ENCODE assay signal across 23 cellular contexts in genomic region chr18:56001576-56001975, GRCh38.
DNase-seq lines count a peak whose midpoint lies in the region; ATAC-seq and TF ChIP-seq lines count a peak whose summit lies in the region.
"Had no signal": no experiment of that assay in that cellular context is flagged by ENCODE, and none has a peak within 500 bp of the region (broad histone marks: within the 10 kb centered on the region; RNA-seq: fewer than 3 reads in every experiment).

No MANE protein-coding gene starts in this region.

- H3K9me3 Mint-ChIP-seq in WTC11 (no peaks in the 10 kb centered on the region), type B pancreatic cell (no peaks in the 10 kb centered on the region)
- H3K9me3 Mint-ChIP-seq: activated CD4-positive, alpha-beta T cell treated with anti-CD3 and anti-CD28 coated beads, Interleukin-2, amount 10 ng/mL, durations not matched to agents 7 days and 5 days; activated naive CD8-positive, alpha-beta T cell treated with anti-CD3 and anti-CD28 coated beads, Interleukin-2, amount 10 ng/mL, durations not matched to agents 7 days and 5 days had no signal

- H3K36me3 ChIP-seq in tibial nerve (no peaks in the 10 kb centered on the region), heart right ventricle (no peaks in the 10 kb centered on the region)
- H3K36me3 ChIP-seq: left ventricle myocardium inferior, right lobe of liver had no signal

- no peak for TF ChIP-seq EP300 in tibial nerve (IDR thresholded peaks at IDR 0.05)

- H3K4me1 ChIP-seq in foreskin keratinocyte = peaks cover 8% of the 10 kb centered on the region
- peaks cover 0 to 17% (median 4%) of the 10 kb centered on the region in 4 donors for H3K4me1 ChIP-seq in tibial nerve
- H3K4me1 ChIP-seq in heart right ventricle = peaks cover 0 to 40% (median 18%) of the 10 kb centered on the region in 9 donors
- H3K4me1 ChIP-seq: parathyroid adenoma, right lobe of liver had no signal

- ATAC-seq in WTC11 (peak; percentile 15), foreskin keratinocyte (peak; percentile 12), heart right ventricle (no peak)
- ATAC-seq: natural killer cell treated with Interleukin-12 subunit alpha and Interleukin-12 subunit beta and Interleukin-15 and Interleukin-18, amount 100 ng/mL, for 72 hours; right lobe of liver; T-cell had no signal

- no peaks in the 10 kb centered on the region for H3K36me3 Mint-ChIP-seq in WTC11
- no peaks in the 10 kb centered on the region for H3K36me3 Mint-ChIP-seq in type B pancreatic cell
- H3K36me3 Mint-ChIP-seq: activated naive CD8-positive, alpha-beta T cell treated with anti-CD3 and anti-CD28 coated beads, Interleukin-2, amount 10 ng/mL, durations not matched to agents 7 days and 5 days; CD4-positive, CD25-positive, alpha-beta regulatory T cell; natural killer cell treated with Interleukin-12 subunit alpha and Interleukin-12 subunit beta and Interleukin-15 and Interleukin-18, amount 100 ng/mL, for 72 hours; T-cell had no signal

- H3K9me3 ChIP-seq in tibial nerve = no peaks in the 10 kb centered on the region
- H3K9me3 ChIP-seq in heart right ventricle = no peaks in the 10 kb centered on the region
- H3K9me3 ChIP-seq: left ventricle myocardium inferior, right lobe of liver had no signal

- H3K4me3 Mint-ChIP-seq in WTC11 (no peak overlapping the region), type B pancreatic cell (no peak overlapping the region)
- H3K4me3 Mint-ChIP-seq: activated CD4-positive, alpha-beta T cell treated with anti-CD3 and anti-CD28 coated beads, Interleukin-2, amount 10 ng/mL, durations not matched to agents 7 days and 5 days; activated naive CD8-positive, alpha-beta T cell treated with anti-CD3 and anti-CD28 coated beads, Interleukin-2, amount 10 ng/mL, durations not matched to agents 7 days and 5 days; CD4-positive, CD25-positive, alpha-beta regulatory T cell; natural killer cell treated with Interleukin-12 subunit alpha and Interleukin-12 subunit beta and Interleukin-15 and Interleukin-18, amount 100 ng/mL, for 72 hours; T-cell had no signal

- H3K4me1 Mint-ChIP-seq in WTC11 = peaks cover 35% of the 10 kb centered on the region
- peaks cover 30% of the 10 kb centered on the region for H3K4me1 Mint-ChIP-seq in type B pancreatic cell (ENCODE audit: unreplicated experiment)
- H3K4me1 Mint-ChIP-seq: activated naive CD8-positive, alpha-beta T cell treated with anti-CD3 and anti-CD28 coated beads, Interleukin-2, amount 10 ng/mL, durations not matched to agents 7 days and 5 days; T-cell had no signal

- H3K27ac ChIP-seq in foreskin keratinocyte (no peak overlapping the region), tibial nerve (no peak overlapping the region), heart right ventricle (no peak overlapping the region)
- H3K27ac ChIP-seq: left ventricle myocardium inferior, parathyroid adenoma, right lobe of liver had no signal

- H3K27me3 ChIP-seq in foreskin keratinocyte (no peaks in the 10 kb centered on the region), tibial nerve (no peaks in the 10 kb centered on the region), heart right ventricle (no peaks in the 10 kb centered on the region)
- H3K27me3 ChIP-seq: right lobe of liver had no signal

- CTCF ChIA-PET in WTC11 (lab: Charles Lee) = no interaction called here

- no peak for TF ChIP-seq POLR2A in tibial nerve (IDR thresholded peaks at IDR 0.05)

- H3K27me3 Mint-ChIP-seq in WTC11 (ENCODE audit: low read depth) = no peaks in the 10 kb centered on the region
- no peaks in the 10 kb centered on the region for H3K27me3 Mint-ChIP-seq in type B pancreatic cell
- H3K27me3 Mint-ChIP-seq: activated CD4-positive, alpha-beta T cell treated with anti-CD3 and anti-CD28 coated beads, Interleukin-2, amount 10 ng/mL, durations not matched to agents 7 days and 5 days; activated naive CD8-positive, alpha-beta T cell treated with anti-CD3 and anti-CD28 coated beads, Interleukin-2, amount 10 ng/mL, durations not matched to agents 7 days and 5 days; CD4-positive, CD25-positive, alpha-beta regulatory T cell; natural killer cell treated with Interleukin-12 subunit alpha and Interleukin-12 subunit beta and Interleukin-15 and Interleukin-18, amount 100 ng/mL, for 72 hours; T-cell had no signal

- DNase-seq in LHCN-M2 (ENCODE audit: low read depth) (peak; percentile 56), WTC11 (ENCODE audit: low spot score) (no peak), foreskin keratinocyte (no peak), type B pancreatic cell (ENCODE audit: extremely low spot score, unreplicated experiment) (no peak), tibial nerve (ENCODE audit: low spot score in 2 of 2) (no peak), retina (no peak), heart right ventricle (no peak)
- DNase-seq: activated CD4-positive, alpha-beta T cell treated with anti-CD3 and anti-CD28 coated beads, Interleukin-2, amount 10 ng/mL, durations not matched to agents 7 days and 5 days; activated effector memory CD4-positive, alpha-beta T cell treated with Interleukin-2 at 50 U/mL for 16 hours; activated naive CD8-positive, alpha-beta T cell treated with anti-CD3 and anti-CD28 coated beads, Interleukin-2, amount 10 ng/mL, durations not matched to agents 7 days and 5 days; CD4-positive, CD25-positive, alpha-beta regulatory T cell; GF-D8; Kasumi-1; left ventricle myocardium inferior; midbrain; NCI-H1092 treated with DMSO at 0.1 percent for 48 hours; NCI-H2029 treated with DMSO at 0.1 percent for 48 hours; NCI-H82; right lobe of liver; SIG-M5; T-cell had no signal

- 77 to 81% methylated on average over 4 of the region's 4 CpGs for WGBS in tibial nerve, 2 donors
- WGBS in heart right ventricle, 2 donors = 89 to 91% methylated on average over 4 of the region's 4 CpGs

- H3K4me3 ChIP-seq in tibial nerve (no peak overlapping the region), heart right ventricle (no peak overlapping the region)
- H3K4me3 ChIP-seq: left ventricle myocardium inferior, right lobe of liver had no signal

- H3K27ac Mint-ChIP-seq in WTC11 (no peak overlapping the region), type B pancreatic cell (no peak overlapping the region)
- H3K27ac Mint-ChIP-seq: activated CD4-positive, alpha-beta T cell treated with anti-CD3 and anti-CD28 coated beads, Interleukin-2, amount 10 ng/mL, durations not matched to agents 7 days and 5 days; activated naive CD8-positive, alpha-beta T cell treated with anti-CD3 and anti-CD28 coated beads, Interleukin-2, amount 10 ng/mL, durations not matched to agents 7 days and 5 days; CD4-positive, CD25-positive, alpha-beta regulatory T cell; natural killer cell treated with Interleukin-12 subunit alpha and Interleukin-12 subunit beta and Interleukin-15 and Interleukin-18, amount 100 ng/mL, for 72 hours; T-cell had no signal

- POLR2A ChIA-PET in WTC11 (lab: Charles Lee) = interaction anchor here (0.6 kb wide), 1 partner anchor 62 kb away, joined by 3 read pairs; no protein-coding TSS in a partner anchor

- TF ChIP-seq CTCF in WTC11 (IDR thresholded peaks at IDR 0.05) (no peak), foreskin keratinocyte (conservative IDR thresholded peaks at IDR 0.05) (no peak), type B pancreatic cell (conservative IDR thresholded peaks at IDR 0.05) (peak; percentile 36), tibial nerve (IDR thresholded peaks at IDR 0.05) (no peak), heart right ventricle (IDR thresholded peaks at IDR 0.05) (no peak)

- intact Hi-C loops in heart right ventricle (cut with DNase I) = no loop called here

TF ChIP-seq in WTC11, 78 proteins besides CTCF, POLR2A, EP300 and RAD21 (continues in another document):
- TF ChIP-seq ZNF121 (CRISPR knock-in tag; IDR thresholded peaks at IDR 0.05) = no peak
- no peak for TF ChIP-seq SMAD3 (CRISPR knock-in tag; IDR thresholded peaks at IDR 0.05; ENCODE audit: borderline replicate concordance)
- no peak for TF ChIP-seq NFATC4 (CRISPR knock-in tag; IDR thresholded peaks at IDR 0.05)
- TF ChIP-seq ATF2 (CRISPR knock-in tag; IDR thresholded peaks at IDR 0.05; ENCODE audit: borderline replicate concordance, low read depth) = no peak
- TF ChIP-seq ZNF423 (CRISPR knock-in tag; IDR thresholded peaks at IDR 0.05) = no peak
- TF ChIP-seq SOX15 (CRISPR knock-in tag; IDR thresholded peaks at IDR 0.05) = no peak
- no peak for TF ChIP-seq CBFB (CRISPR knock-in tag; IDR thresholded peaks at IDR 0.05; ENCODE audit: low read depth)
- TF ChIP-seq, protein P1, sequence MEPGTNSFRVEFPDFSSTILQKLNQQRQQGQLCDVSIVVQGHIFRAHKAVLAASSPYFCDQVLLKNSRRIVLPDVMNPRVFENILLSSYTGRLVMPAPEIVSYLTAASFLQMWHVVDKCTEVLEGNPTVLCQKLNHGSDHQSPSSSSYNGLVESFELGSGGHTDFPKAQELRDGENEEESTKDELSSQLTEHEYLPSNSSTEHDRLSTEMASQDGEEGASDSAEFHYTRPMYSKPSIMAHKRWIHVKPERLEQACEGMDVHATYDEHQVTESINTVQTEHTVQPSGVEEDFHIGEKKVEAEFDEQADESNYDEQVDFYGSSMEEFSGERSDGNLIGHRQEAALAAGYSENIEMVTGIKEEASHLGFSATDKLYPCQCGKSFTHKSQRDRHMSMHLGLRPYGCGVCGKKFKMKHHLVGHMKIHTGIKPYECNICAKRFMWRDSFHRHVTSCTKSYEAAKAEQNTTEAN (CRISPR knock-in tag; IDR thresholded peaks at IDR 0.05) = no peak

Comparison
In these comparisons a context has a peak if more than half of its experiments do, and no peak if none do; other contexts are left out.
1. ATAC-seq: peak in WTC11 (single experiment) and foreskin keratinocyte (single experiment); none in heart right ventricle (0 of 8).